ENCODE assay signal across 24 cellular contexts in the genomic region with DNA sequence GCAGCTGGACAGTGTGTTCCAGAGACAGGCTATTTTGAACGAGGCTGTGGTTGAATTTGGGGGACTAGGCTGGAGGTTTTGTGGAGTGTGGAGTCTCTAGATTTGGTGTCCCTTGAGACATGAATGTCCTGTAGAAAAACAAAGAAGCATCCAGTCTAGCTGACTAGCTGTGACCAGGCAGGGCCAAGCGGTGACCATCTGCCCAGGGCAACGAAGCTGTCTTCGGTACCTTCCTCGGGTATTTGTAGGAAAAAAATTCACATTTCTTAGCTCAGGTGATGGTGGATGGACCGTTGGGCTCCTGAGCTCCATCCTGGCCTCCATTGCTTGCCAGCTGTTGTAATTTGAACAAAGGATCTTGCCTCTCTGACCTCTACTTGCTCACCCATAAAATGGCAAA.
DNase-seq lines count a peak whose midpoint lies in the region; ATAC-seq and TF ChIP-seq lines count a peak whose summit lies in the region.
"Had no signal": no experiment of that assay in that cellular context is flagged by ENCODE, and none has a peak within 500 bp of the region (broad histone marks: within the 10 kb centered on the region; RNA-seq: fewer than 3 reads in every experiment).

No MANE protein-coding gene starts in this region.

- peak overlapping the region in 3 of 5 experiments; percentile 39 to 80 (median 48) for H3K27ac Mint-ChIP-seq in brain
- H3K27ac Mint-ChIP-seq: activated CD4-positive, alpha-beta memory T cell treated with anti-CD3 and anti-CD28 coated beads, Interleukin-2, amount 10 ng/mL, durations not matched to agents 7 days and 5 days; activated naive CD8-positive, alpha-beta T cell treated with anti-CD3 and anti-CD28 coated beads for 36 hours; CD14-positive monocyte; stimulated activated naive CD8-positive, alpha-beta T cell treated with anti-CD3 and anti-CD28 coated beads, Interleukin-15, Interleukin-2, amounts not matched to agents 100 ng/mL and 50 ng/mL, for 24 hours had no signal

- H3K9me3 Mint-ChIP-seq in brain: peaks cover 0 to 6% (median 0%) of the 10 kb centered on the region in 5 experiments
- H3K9me3 Mint-ChIP-seq: activated CD4-positive, alpha-beta memory T cell treated with anti-CD3 and anti-CD28 coated beads, Interleukin-2, amount 10 ng/mL, durations not matched to agents 7 days and 5 days; activated naive CD8-positive, alpha-beta T cell treated with anti-CD3 and anti-CD28 coated beads for 36 hours; stimulated activated naive CD8-positive, alpha-beta T cell treated with anti-CD3 and anti-CD28 coated beads, Interleukin-15, Interleukin-2, amounts not matched to agents 100 ng/mL and 50 ng/mL, for 24 hours had no signal

- intact Hi-C loops in stomach (cut with DNase I; ENCODE audit: low total_unique reads): no loop called here

- no peak for TF ChIP-seq EP300 in stomach (IDR thresholded peaks at IDR 0.05)

- H2AFZ ChIP-seq in ACC112 (ENCODE audit: low read length, unreplicated experiment): no peak overlapping the region

- H3K4me3 ChIP-seq in ACC112 (ENCODE audit: low read depth, low read length) (no peak overlapping the region), muscle layer of duodenum (ENCODE audit: low read depth in 1 of 2, low read length in 2 of 2) (no peak overlapping the region), stomach (no peak overlapping the region)
- H3K4me3 ChIP-seq: lung, SJSA1 had no signal

- peaks cover 68% of the 10 kb centered on the region for H3K4me1 Mint-ChIP-seq in brain
- H3K4me1 Mint-ChIP-seq: activated CD4-positive, alpha-beta memory T cell treated with anti-CD3 and anti-CD28 coated beads, Interleukin-2, amount 10 ng/mL, durations not matched to agents 7 days and 5 days had no signal

- H3K36me3 ChIP-seq in ACC112 (ENCODE audit: insufficient read depth, low read length) (no peaks in the 10 kb centered on the region), muscle layer of duodenum (ENCODE audit: control insufficient read depth in 1 of 2, insufficient read depth in 2 of 2, low read length in 2 of 2) (no peaks in the 10 kb centered on the region), stomach (no peaks in the 10 kb centered on the region)
- H3K36me3 ChIP-seq: SJSA1 had no signal

- ATAC-seq in HG03108 (IDR thresholded peaks at IDR 0.05; ENCODE audit: unreplicated experiment): no peak
- ATAC-seq: Panc1 had no signal

- DNase-seq in stomach (no peak), NCI-H146 (lab: John Stamatoyannopoulos, UW) (no peak)
- DNase-seq in stimulated activated CD4-positive, alpha-beta T cell treated with anti-CD3 and anti-CD28 coated beads, Interleukin-12 subunit alpha, Interleukin-12 subunit beta, amount 100 ng/mL, for 4 hours: no peak
- DNase-seq in activated effector memory CD4-positive, alpha-beta T cell treated with anti-CD3 and anti-CD28 coated beads, Interleukin-2, amount 50 U/mL, for 16 hours: no peak
- DNase-seq: activated CD4-positive, alpha-beta memory T cell treated with anti-CD3 and anti-CD28 coated beads, Interleukin-2, amount 10 ng/mL, durations not matched to agents 7 days and 5 days; activated CD4-positive, CD25-positive, alpha-beta regulatory T cell treated with anti-CD3 and anti-CD28 coated beads, Interleukin-2, amount 50 U/mL, for 72 hours; activated naive CD8-positive, alpha-beta T cell treated with anti-CD3 and anti-CD28 coated beads for 36 hours; effector memory CD4-positive, alpha-beta T cell; EL; H7; Karpas-422; NCI-H1694; NCI-H526; nucleus accumbens; retina had no signal

- no peaks in the 10 kb centered on the region for H3K36me3 Mint-ChIP-seq in brain
- H3K36me3 Mint-ChIP-seq: activated naive CD8-positive, alpha-beta T cell treated with anti-CD3 and anti-CD28 coated beads for 36 hours; CD14-positive monocyte had no signal

- TF ChIP-seq CTCF in brain (conservative IDR thresholded peaks at IDR 0.05): no peak
- no peak for TF ChIP-seq CTCF in stomach (IDR thresholded peaks at IDR 0.05)

- H3K4me3 Mint-ChIP-seq in brain: no peak overlapping the region
- H3K4me3 Mint-ChIP-seq: activated CD4-positive, alpha-beta memory T cell treated with anti-CD3 and anti-CD28 coated beads, Interleukin-2, amount 10 ng/mL, durations not matched to agents 7 days and 5 days; activated naive CD8-positive, alpha-beta T cell treated with anti-CD3 and anti-CD28 coated beads for 36 hours; CD14-positive monocyte; stimulated activated naive CD8-positive, alpha-beta T cell treated with anti-CD3 and anti-CD28 coated beads, Interleukin-15, Interleukin-2, amounts not matched to agents 100 ng/mL and 50 ng/mL, for 24 hours had no signal

- WGBS in stomach, 5 donors: 75 to 86% (median 82%) methylated on average over 6 of the region's 6 CpGs

- H3K79me2 ChIP-seq in ACC112 (ENCODE audit: control insufficient read depth, insufficient read depth, low read length, unreplicated experiment): no peaks in the 10 kb centered on the region

- H3K27me3 Mint-ChIP-seq in brain: peaks cover 23% of the 10 kb centered on the region

- no peak for TF ChIP-seq POLR2A in stomach (IDR thresholded peaks at IDR 0.05)

- no peaks in the 10 kb centered on the region for H3K9me3 ChIP-seq in muscle layer of duodenum (ENCODE audit: control insufficient read depth in 1 of 2, low read length in 2 of 2)
- H3K9me3 ChIP-seq in stomach: no peaks in the 10 kb centered on the region
- H3K9me3 ChIP-seq: SJSA1 had no signal

- H3K27me3 ChIP-seq in ACC112 (ENCODE audit: insufficient read depth, low read length) (no peaks in the 10 kb centered on the region), muscle layer of duodenum (ENCODE audit: low read depth, low read length) (no peaks in the 10 kb centered on the region), stomach (peaks cover 0 to 6% (median 6%) of the 10 kb centered on the region in 3 donors)
- H3K27me3 ChIP-seq: SJSA1 had no signal

- H3K27ac ChIP-seq in ACC112 (ENCODE audit: low read depth, low read length) (0 out of 2 replicates have a peak overlapping the region, but pooled peaks have one; percentile 95), muscle layer of duodenum (ENCODE audit: low read length) (peak overlapping the region; percentile 13), stomach (peak overlapping the region in 4 of 5 donors; percentile 20 to 81 (median 72))
- H3K27ac ChIP-seq: SJSA1 had no signal

- H3K4me1 ChIP-seq in ACC112 (ENCODE audit: control insufficient read depth, insufficient read depth, low read length, unreplicated experiment) (peaks cover 29% of the 10 kb centered on the region), muscle layer of duodenum (ENCODE audit: control insufficient read depth in 1 of 2, insufficient read depth in 2 of 2, low read length in 2 of 2) (peaks cover 9 to 15% of the 10 kb centered on the region in 2 donors), stomach (peaks cover 0 to 23% (median 2%) of the 10 kb centered on the region in 4 donors)

Comparison
In these comparisons a context has a peak if more than half of its experiments do, and no peak if none do; other contexts are left out.
1. H3K27ac ChIP-seq: peak in every context shown above with its lines; median percentile 95 in ACC112; 72 in stomach; 13 in muscle layer of duodenum.